In genomic region chr4:98261291-98262271, GRCh38 we compare ENCODE assay signal across 8 cellular contexts. TPM values are rescaled to one million over a fixed set of nuclear protein-coding genes. Genes with fewer than 3 reads are reported as not detected.
DNase-seq lines count a peak whose midpoint lies in the region; ATAC-seq, FAIRE-seq and TF ChIP-seq lines count a peak whose summit lies in the region.

TSS of gene RAP1GDS1 (plus strand) at chr4:98261384. CDS start at chr4:98261566, 182 bp downstream.

- no peak for FAIRE-seq in GM19239 (lab: Jason Lieb, UNC)

- H3K27ac Mint-ChIP-seq in activated T-cell treated with anti-CD3 and anti-CD28 coated beads, Interleukin-2, amount 50 U/mL, for 72 hours, result peak within 1 kb of the TSS; percentile 95
- peak within 1 kb of the TSS; percentile 93 to 94 for H3K27ac Mint-ChIP-seq in natural killer cell treated with Interleukin-12 subunit alpha and Interleukin-12 subunit beta and Interleukin-15 and Interleukin-18, amount 100 ng/mL, for 72 hours

- H3K4me3 Mint-ChIP-seq in activated T-cell treated with anti-CD3 and anti-CD28 coated beads, Interleukin-2, amount 50 U/mL, for 72 hours, result peak within 1 kb of the TSS; percentile 97 to 98
- H3K4me3 Mint-ChIP-seq in natural killer cell treated with Interleukin-12 subunit alpha and Interleukin-12 subunit beta and Interleukin-15 and Interleukin-18, amount 100 ng/mL, for 72 hours, result peak within 1 kb of the TSS; percentile 99

- peaks cover 3 to 4% of the 10 kb centered on the region in 2 donors for H3K36me3 Mint-ChIP-seq in activated T-cell treated with anti-CD3 and anti-CD28 coated beads, Interleukin-2, amount 50 U/mL, for 72 hours (ENCODE audit: insufficient read depth in 2 of 2)
- peaks cover 4% of the 10 kb centered on the region for H3K36me3 Mint-ChIP-seq in natural killer cell treated with Interleukin-12 subunit alpha and Interleukin-12 subunit beta and Interleukin-15 and Interleukin-18, amount 100 ng/mL, for 72 hours

- no peaks in the 10 kb centered on the region for H3K27me3 ChIP-seq in BJ (ENCODE audit: control insufficient read depth, insufficient read depth, low read length)
- H3K27me3 ChIP-seq in NT2/D1 (ENCODE audit: insufficient read depth, insufficient read length), result peaks cover 5% of the 10 kb centered on the region

- ATAC-seq in HG03432 (IDR thresholded peaks at IDR 0.05; ENCODE audit: unreplicated experiment), result peak; percentile 18
- ATAC-seq in activated T-cell treated with anti-CD3 and anti-CD28 coated beads, Interleukin-2, amount 50 U/mL, for 72 hours (replicated peaks in 1 of 2), result peak; percentile 17 to 22
- ATAC-seq in natural killer cell treated with Interleukin-12 subunit alpha and Interleukin-12 subunit beta and Interleukin-15 and Interleukin-18, amount 100 ng/mL, for 72 hours, result peak; percentile 7 to 28

- H3K4me3 ChIP-seq in BJ (ENCODE audit: low read depth, low read length) (peak within 1 kb of the TSS; percentile 90), NT2/D1 (ENCODE audit: insufficient read length, low read depth) (peak within 1 kb of the TSS; percentile 76), fibroblast of the aortic adventitia (ENCODE audit: low read depth, low read length) (peak within 1 kb of the TSS; percentile 83)

- no peaks in the 10 kb centered on the region for H3K9me3 ChIP-seq in NT2/D1 (ENCODE audit: insufficient read depth, low read length)

- TF ChIP-seq CTCF in BJ (IDR thresholded peaks at IDR 0.05; ENCODE audit: insufficient read depth, low read depth, low read length) (no peak), fibroblast of the aortic adventitia (IDR thresholded peaks at IDR 0.05; ENCODE audit: insufficient read depth, low read length) (no peak)

- no peaks in the 10 kb centered on the region for H3K9me3 Mint-ChIP-seq in activated T-cell treated with anti-CD3 and anti-CD28 coated beads, Interleukin-2, amount 50 U/mL, for 72 hours
- no peaks in the 10 kb centered on the region for H3K9me3 Mint-ChIP-seq in natural killer cell treated with Interleukin-12 subunit alpha and Interleukin-12 subunit beta and Interleukin-15 and Interleukin-18, amount 100 ng/mL, for 72 hours

- H3K27me3 Mint-ChIP-seq in activated T-cell treated with anti-CD3 and anti-CD28 coated beads, Interleukin-2, amount 50 U/mL, for 72 hours (ENCODE audit: low read depth), result no peaks in the 10 kb centered on the region
- H3K27me3 Mint-ChIP-seq in natural killer cell treated with Interleukin-12 subunit alpha and Interleukin-12 subunit beta and Interleukin-15 and Interleukin-18, amount 100 ng/mL, for 72 hours, result no peaks in the 10 kb centered on the region

- POLR2A ChIA-PET in BJ (lab: Charles Lee), result interaction anchor here (0.7 kb wide), 2 partner anchors 22 to 676 kb away, joined by 3 to 4 read pairs; no protein-coding TSS in a partner anchor

- H3K4me1 Mint-ChIP-seq in activated T-cell treated with anti-CD3 and anti-CD28 coated beads, Interleukin-2, amount 50 U/mL, for 72 hours (ENCODE audit: low read depth), result peaks cover 58% of the 10 kb centered on the region
- H3K4me1 Mint-ChIP-seq in natural killer cell treated with Interleukin-12 subunit alpha and Interleukin-12 subunit beta and Interleukin-15 and Interleukin-18, amount 100 ng/mL, for 72 hours (ENCODE audit: low read depth in 2 of 2), result peaks cover 34 to 51% of the 10 kb centered on the region in 2 donors

- CTCF ChIA-PET in BJ (lab: Yijun Ruan, JAX), result interaction anchor here (1.3 to 1.7 kb wide), 4 partner anchors 22 to 795 kb away, joined by 3 to 4 read pairs (median 3); no protein-coding TSS in a partner anchor

- H3K4me1 ChIP-seq in NT2/D1 (ENCODE audit: insufficient read depth, insufficient read length), result peaks cover 2% of the 10 kb centered on the region

- H3K36me3 ChIP-seq in BJ (ENCODE audit: control insufficient read depth, insufficient read depth, low read length) (no peaks in the 10 kb centered on the region), NT2/D1 (ENCODE audit: insufficient read depth, insufficient read length, low read length) (no peaks in the 10 kb centered on the region)

- peak within 1 kb of the TSS; percentile 94 for H3K9ac ChIP-seq in NT2/D1 (ENCODE audit: insufficient read length, low read depth)

- DNase-seq in BJ (ENCODE audit: low read depth) (no peak), GM19239 (ENCODE audit: insufficient read length, low spot score) (peak; percentile 4), NT2/D1 (ENCODE audit: low read depth, low spot score) (no peak), fibroblast of the aortic adventitia (ENCODE audit: low read depth) (peak; percentile 69), stromal cell of bone marrow (ENCODE audit: low read depth) (peak; percentile 54)
- peak; percentile 39 to 40 for DNase-seq in activated T-cell treated with anti-CD3 and anti-CD28 coated beads, Interleukin-2, amount 50 U/mL, for 72 hours
- peak; percentile 69 for DNase-seq in natural killer cell treated with Interleukin-12 subunit alpha and Interleukin-12 subunit beta and Interleukin-15 and Interleukin-18, amount 100 ng/mL, for 72 hours (ENCODE audit: low spot score)

RNA-seq across cellular contexts. Expression of gene RAP1GDS1, which starts in this region (rescaled TPM):
- polyA plus RNA-seq in BJ (2011; rRNA removed), result 35.1 and 61.6 TPM in 2 replicates
- polyA minus RNA-seq in BJ (2011; rRNA and poly(A)+ RNA removed), result 45.7 and 46.2 TPM in 2 replicates
- 10 to 100 TPM; 47.2 to 54.6 TPM for total RNA-seq in activated T-cell treated with anti-CD3 and anti-CD28 coated beads, Interleukin-2, amount 50 U/mL, for 72 hours
- 24.1 and 62.2 TPM in 2 replicates for total RNA-seq in fibroblast of the aortic adventitia (ENCODE audit: low replicate concordance)
- 10 to 100 TPM; 42.8 to 61.1 TPM for total RNA-seq in natural killer cell treated with Interleukin-12 subunit alpha and Interleukin-12 subunit beta and Interleukin-15 and Interleukin-18, amount 100 ng/mL, for 72 hours

Comparison
In these comparisons a context has a peak if more than half of its experiments do, and no peak if none do; other contexts are left out.
1. DNase-seq: peak in GM19239 (single experiment), activated T-cell treated with anti-CD3 and anti-CD28 coated beads, Interleukin-2, amount 50 U/mL, for 72 hours (2 of 2), fibroblast of the aortic adventitia (single experiment), natural killer cell treated with Interleukin-12 subunit alpha and Interleukin-12 subunit beta and Interleukin-15 and Interleukin-18, amount 100 ng/mL, for 72 hours (single experiment) and stromal cell of bone marrow (single experiment); none in BJ (single experiment) and NT2/D1 (single experiment).
2. Peak in every context shown above with its lines, with median percentiles within 50 percentile points of each other: H3K4me3 ChIP-seq and ATAC-seq.